In the genomic region with DNA sequence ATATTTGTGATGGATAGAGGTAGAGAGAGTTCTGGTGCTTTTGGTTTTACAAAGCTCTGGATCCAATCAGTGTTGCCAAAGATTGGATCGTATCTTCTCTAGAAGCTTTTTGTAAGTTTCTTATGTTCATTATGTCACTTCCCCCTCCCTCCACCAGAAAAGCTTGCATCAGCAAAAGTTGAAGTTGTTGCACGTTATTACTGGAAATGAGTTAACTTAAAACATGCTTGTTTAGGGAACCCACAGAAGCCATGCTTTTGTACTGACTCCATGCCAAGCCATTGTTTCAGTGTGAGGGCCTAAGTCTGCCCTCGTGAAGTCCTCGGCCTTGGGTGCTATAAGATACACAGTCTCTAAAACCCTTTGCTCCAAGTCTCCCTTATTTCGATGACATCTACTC, we compare ENCODE assay signal across 17 cellular contexts.
DNase-seq lines count a peak whose midpoint lies in the region; ATAC-seq, FAIRE-seq and TF ChIP-seq lines count a peak whose summit lies in the region.
"Had no signal": no experiment of that assay in that cellular context is flagged by ENCODE, and none has a peak within 500 bp of the region (broad histone marks: within the 10 kb centered on the region; RNA-seq: fewer than 3 reads in every experiment).

No MANE protein-coding gene starts in this region.

- H3K9ac ChIP-seq in endothelial cell of umbilical vein (replicated peaks; ENCODE audit: extremely low read depth, insufficient read depth, low read length) (no peak overlapping the region), neural progenitor cell (no peak overlapping the region), GM23248 (no peak overlapping the region)

- DNase-seq in GM23338 (ENCODE audit: low spot score), result no peak
- peak; percentile 30 for DNase-seq in RPMI8226
- peak; percentile 19 for DNase-seq in endothelial cell of umbilical vein (ENCODE audit: low read depth, low spot score)
- no peak for DNase-seq in neural progenitor cell (ENCODE audit: low spot score)
- DNase-seq in GM23248, result no peak
- DNase-seq in activated naive CD4-positive, alpha-beta T cell (lab: John Stamatoyannopoulos, UW), result no peak
- DNase-seq: activated CD4-positive, alpha-beta T cell treated with anti-CD3 and anti-CD28 coated beads, Interleukin-2, amount 10 ng/mL, durations not matched to agents 7 days and 5 days; activated T-cell treated with anti-CD3 and anti-CD28 coated beads, Interleukin-2, amount 50 U/mL, for 1 hour; cerebellar nuclear complex; SHP77; stimulated activated CD4-positive, alpha-beta T cell treated with anti-CD3 and anti-CD28 coated beads, Interleukin-12 subunit alpha, Interleukin-12 subunit beta, amount 100 ng/mL, for 4 hours; stimulated activated naive CD8-positive, alpha-beta T cell treated with anti-CD3 and anti-CD28 coated beads, Interleukin-15, amount 100 ng/mL, for 72 hours had no signal

- H3K9me2 ChIP-seq in GM23338 (ENCODE audit: insufficient read depth) (no peaks in the 10 kb centered on the region), GM23248 (ENCODE audit: insufficient read depth) (no peaks in the 10 kb centered on the region)

- BruUV-seq in endothelial cell of umbilical vein (replicated peaks; lab: Mats Ljungman, UMichigan), result no TSS peak

- H3K79me2 ChIP-seq in GM23338 (replicated peaks; ENCODE audit: insufficient read depth) (no peaks in the 10 kb centered on the region), endothelial cell of umbilical vein (ENCODE audit: control insufficient read depth, insufficient read depth, low read length) (no peaks in the 10 kb centered on the region), neural progenitor cell (ENCODE audit: low read depth) (no peaks in the 10 kb centered on the region), GM23248 (ENCODE audit: insufficient read depth) (no peaks in the 10 kb centered on the region)

- no peak for FAIRE-seq in endothelial cell of umbilical vein (lab: Jason Lieb, UNC)
- FAIRE-seq: endometrium, TTC549 had no signal

- H4K20me1 ChIP-seq in GM23338 (replicated peaks; ENCODE audit: insufficient read depth), result no peaks in the 10 kb centered on the region
- no peaks in the 10 kb centered on the region for H4K20me1 ChIP-seq in endothelial cell of umbilical vein (replicated peaks; ENCODE audit: control insufficient read depth, extremely low read depth, insufficient read depth, low read length)
- no peaks in the 10 kb centered on the region for H4K20me1 ChIP-seq in neural progenitor cell (ENCODE audit: low read depth)
- no peaks in the 10 kb centered on the region for H4K20me1 ChIP-seq in GM23248 (ENCODE audit: insufficient read depth)

- H2AFZ ChIP-seq in GM23338 (peak overlapping the region; percentile 34; the same call in 1 of the 2 replicates), endothelial cell of umbilical vein (ENCODE audit: low read depth, low read length) (no peak overlapping the region), neural progenitor cell (replicated peaks) (peak overlapping the region; percentile 33), GM23248 (no peak overlapping the region)

- no peak overlapping the region for H3K27ac Mint-ChIP-seq in GM23338
- H3K27ac Mint-ChIP-seq in neural progenitor cell, result no peak overlapping the region
- H3K27ac Mint-ChIP-seq: activated CD4-positive, alpha-beta T cell treated with anti-CD3 and anti-CD28 coated beads, Interleukin-2, amount 10 ng/mL, durations not matched to agents 7 days and 5 days; stimulated activated naive CD8-positive, alpha-beta T cell treated with anti-CD3 and anti-CD28 coated beads, Interleukin-15, amount 100 ng/mL, for 72 hours had no signal

- no peaks in the 10 kb centered on the region for H3K36me3 Mint-ChIP-seq in GM23338 (ENCODE audit: low read depth)
- H3K36me3 Mint-ChIP-seq in neural progenitor cell, result peaks cover 2% of the 10 kb centered on the region

- H3K4me3 Mint-ChIP-seq in GM23338 (no peak overlapping the region), neural progenitor cell (no peak overlapping the region)
- H3K4me3 Mint-ChIP-seq: activated CD4-positive, alpha-beta T cell treated with anti-CD3 and anti-CD28 coated beads, Interleukin-2, amount 10 ng/mL, durations not matched to agents 7 days and 5 days; stimulated activated naive CD8-positive, alpha-beta T cell treated with anti-CD3 and anti-CD28 coated beads, Interleukin-15, amount 100 ng/mL, for 72 hours had no signal

- peaks cover 6% of the 10 kb centered on the region; the same call in 2 of the 3 replicates for H3K4me1 Mint-ChIP-seq in GM23338
- H3K4me1 Mint-ChIP-seq in neural progenitor cell, result peaks cover 6% of the 10 kb centered on the region

- intact Hi-C loops in endothelial cell of umbilical vein (cut with micrococcal nuclease), result loop anchor here (5.0 kb wide), 3 partner anchors 70 to 555 kb away; partner anchors contain the start of gene ERCC6L2

- H3K9me1 ChIP-seq in endothelial cell of umbilical vein (replicated peaks; ENCODE audit: control insufficient read depth, extremely low read depth, insufficient read depth, low read length), result no peaks in the 10 kb centered on the region

- TF ChIP-seq POLR2A in endothelial cell of umbilical vein (IDR thresholded peaks at IDR 0.05; ENCODE audit: low read depth, low read length), result no peak

- POLR2A ChIA-PET in endothelial cell of umbilical vein (lab: Charles Lee), result no interaction called here

- CTCF ChIA-PET in endothelial cell of umbilical vein (lab: Charles Lee), result interaction anchor here (0.6 to 2.1 kb wide), 12 partner anchors 9 to 931 kb away, joined by 3 to 9 read pairs (median 3); partner anchors contain the start of gene ERCC6L2

- ATAC-seq in GM23338 (no peak), GM21528 (IDR thresholded peaks at IDR 0.05; ENCODE audit: low FRiP score, unreplicated experiment) (no peak), SK-N-SH treated with all-trans-retinoic acid at 6 μM for 48 hours (no peak)
- ATAC-seq: stimulated activated naive CD8-positive, alpha-beta T cell treated with anti-CD3 and anti-CD28 coated beads, Interleukin-15, amount 100 ng/mL, for 72 hours had no signal

- H3K4me1 ChIP-seq in GM23338 (ENCODE audit: insufficient read depth), result peaks cover 6% of the 10 kb centered on the region; the same call in 1 of the 2 replicates
- peaks cover 9% of the 10 kb centered on the region for H3K4me1 ChIP-seq in endothelial cell of umbilical vein (ENCODE audit: control insufficient read depth, extremely low read depth, insufficient read depth, low read length)
- peaks cover 3% of the 10 kb centered on the region for H3K4me1 ChIP-seq in neural progenitor cell
- no peaks in the 10 kb centered on the region for H3K4me1 ChIP-seq in GM23248 (ENCODE audit: insufficient read depth)

- no peaks in the 10 kb centered on the region for H3K9me3 ChIP-seq in endothelial cell of umbilical vein (replicated peaks; ENCODE audit: control insufficient read depth, insufficient read depth, low read length)
- no peaks in the 10 kb centered on the region for H3K9me3 ChIP-seq in neural progenitor cell (ENCODE audit: low read depth)
- H3K9me3 ChIP-seq in GM23248 (ENCODE audit: low read depth), result no peaks in the 10 kb centered on the region
- H3K9me3 ChIP-seq: vagina had no signal

- H3F3A ChIP-seq in GM23338 (replicated peaks; ENCODE audit: low read depth), result no peaks in the 10 kb centered on the region
- H3F3A ChIP-seq in neural progenitor cell (ENCODE audit: low read depth), result no peaks in the 10 kb centered on the region
- H3F3A ChIP-seq in GM23248 (ENCODE audit: insufficient read depth), result no peaks in the 10 kb centered on the region

- H3K27me3 Mint-ChIP-seq in GM23338 (ENCODE audit: insufficient read depth, low read depth, poor library complexity), result peaks cover 6% of the 10 kb centered on the region
- H3K27me3 Mint-ChIP-seq in neural progenitor cell (ENCODE audit: insufficient read depth, low read depth), result peaks cover 8% of the 10 kb centered on the region
- H3K27me3 Mint-ChIP-seq: activated CD4-positive, alpha-beta T cell treated with anti-CD3 and anti-CD28 coated beads, Interleukin-2, amount 10 ng/mL, durations not matched to agents 7 days and 5 days had no signal

- in situ Hi-C loops in GM23248 (cut with MboI), result no loop called here

- H3K27me3 ChIP-seq in GM23338 (ENCODE audit: insufficient read depth) (no peaks in the 10 kb centered on the region), endothelial cell of umbilical vein (ENCODE audit: control insufficient read depth in 2 of 2, insufficient read depth in 2 of 2, low read length in 2 of 2) (no peaks in the 10 kb centered on the region), neural progenitor cell (no peaks in the 10 kb centered on the region), GM23248 (replicated peaks; ENCODE audit: insufficient read depth) (peaks cover under 1% of the 10 kb centered on the region; the same call in 1 of the 2 replicates)
- H3K27me3 ChIP-seq: vagina had no signal

- TF ChIP-seq CTCF in GM23338 (conservative IDR thresholded peaks at IDR 0.05; ENCODE audit: low read depth in 2 of 2) (no peak), endothelial cell of umbilical vein (IDR thresholded peaks at IDR 0.05; ENCODE audit: extremely low read depth in 1 of 2, insufficient read depth in 1 of 2, low read depth in 1 of 2, low read length in 2 of 2) (no peak), neural progenitor cell (IDR thresholded peaks at IDR 0.05) (no peak)

- no peaks in the 10 kb centered on the region for H3K36me3 ChIP-seq in GM23338 (ENCODE audit: insufficient read depth)
- no peaks in the 10 kb centered on the region for H3K36me3 ChIP-seq in endothelial cell of umbilical vein (ENCODE audit: control insufficient read depth in 2 of 2, extremely low read depth in 1 of 2, insufficient read depth in 2 of 2, low read length in 2 of 2)
- H3K36me3 ChIP-seq in neural progenitor cell, result no peaks in the 10 kb centered on the region
- H3K36me3 ChIP-seq in GM23248 (ENCODE audit: low read depth), result no peaks in the 10 kb centered on the region
- H3K36me3 ChIP-seq: vagina had no signal

- H3K9me3 Mint-ChIP-seq in GM23338 (no peaks in the 10 kb centered on the region), neural progenitor cell (peaks cover 6% of the 10 kb centered on the region)

- H3K27ac ChIP-seq in GM23338 (ENCODE audit: low read depth) (no peak overlapping the region), endothelial cell of umbilical vein (ENCODE audit: insufficient read depth, low read depth, low read length) (no peak overlapping the region), neural progenitor cell (no peak overlapping the region), GM23248 (no peak overlapping the region)
- H3K27ac ChIP-seq: vagina had no signal

- 61 to 65% methylated on average over 5 of the region's 5 CpGs for WGBS in GM23248 (ENCODE audit: low coverage in 1 of 2, low lambda C conversion rate in 2 of 2, missing lambda C conversion rate in 2 of 2), 2 experiments

- H3K4me2 ChIP-seq in GM23338, result no peak overlapping the region
- no peak overlapping the region for H3K4me2 ChIP-seq in endothelial cell of umbilical vein (ENCODE audit: insufficient read depth, low read length)
- no peak overlapping the region for H3K4me2 ChIP-seq in neural progenitor cell
- no peak overlapping the region for H3K4me2 ChIP-seq in GM23248 (ENCODE audit: unreplicated experiment)

- dilution Hi-C loops in endothelial cell of umbilical vein (cut with MboI; ENCODE audit: extremely low pct_ligation_motif_present, low sequenced_read_pairs), result no loop called here

- H3K4me3 ChIP-seq in GM23338, result no peak overlapping the region
- no peak overlapping the region for H3K4me3 ChIP-seq in endothelial cell of umbilical vein (replicated peaks in 1 of 3; ENCODE audit: insufficient read depth in 1 of 3, low read depth in 1 of 3, low read length in 3 of 3)
- no peak overlapping the region for H3K4me3 ChIP-seq in neural progenitor cell
- H3K4me3 ChIP-seq in GM23248, result no peak overlapping the region
- H3K4me3 ChIP-seq: vagina had no signal

Comparison
In these comparisons a context has a peak if more than half of its experiments do, and no peak if none do; other contexts are left out.
1. DNase-seq: peak in RPMI8226 (single experiment) and endothelial cell of umbilical vein (single experiment); none in GM23338 (single experiment), neural progenitor cell (single experiment), GM23248 (single experiment) and activated naive CD4-positive, alpha-beta T cell (0 of 4).
2. H2AFZ ChIP-seq: peak in GM23338 (single experiment) and neural progenitor cell (single experiment); none in endothelial cell of umbilical vein (single experiment) and GM23248 (single experiment).